In the genomic region with DNA sequence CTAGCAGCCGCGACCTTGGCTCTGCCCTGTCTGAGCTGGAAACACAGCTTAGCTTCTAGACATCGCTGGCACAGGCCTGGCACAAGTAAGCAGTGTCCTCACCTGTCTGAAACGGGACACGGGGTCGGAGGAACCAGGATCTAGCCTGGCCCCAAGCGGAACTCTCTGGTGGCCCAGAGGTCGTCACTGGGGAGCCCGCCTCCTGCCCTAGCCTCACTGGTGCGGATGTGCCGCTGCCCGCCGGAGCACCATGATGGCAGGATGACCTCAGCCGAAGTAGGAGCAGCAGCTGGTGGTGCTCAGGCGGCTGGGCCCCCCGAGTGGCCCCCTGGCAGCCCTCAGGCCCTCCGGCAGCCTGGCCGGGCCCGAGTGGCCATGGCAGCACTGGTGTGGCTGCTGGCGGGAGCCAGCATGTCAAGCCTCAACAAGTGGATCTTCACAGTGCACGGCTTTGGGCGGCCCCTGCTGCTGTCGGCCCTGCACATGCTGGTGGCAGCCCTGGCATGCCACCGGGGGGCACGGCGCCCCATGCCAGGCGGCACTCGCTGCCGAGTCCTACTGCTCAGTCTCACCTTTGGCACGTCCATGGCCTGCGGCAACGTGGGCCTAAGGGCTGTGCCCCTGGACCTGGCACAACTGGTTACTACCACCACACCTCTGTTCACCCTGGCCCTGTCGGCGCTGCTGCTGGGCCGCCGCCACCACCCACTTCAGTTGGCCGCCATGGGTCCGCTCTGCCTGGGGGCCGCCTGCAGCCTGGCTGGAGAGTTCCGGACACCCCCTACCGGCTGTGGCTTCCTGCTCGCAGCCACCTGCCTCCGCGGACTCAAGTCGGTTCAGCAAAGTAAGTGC, we compare ENCODE assay signal across 1 cellular context.
TF ChIP-seq lines count a peak whose summit lies in the region.

No MANE protein-coding gene starts in this region.

TF ChIP-seq in GM12878, 131 proteins besides CTCF, POLR2A, EP300 and RAD21 (continued from another document):
- TF ChIP-seq, protein P1, sequence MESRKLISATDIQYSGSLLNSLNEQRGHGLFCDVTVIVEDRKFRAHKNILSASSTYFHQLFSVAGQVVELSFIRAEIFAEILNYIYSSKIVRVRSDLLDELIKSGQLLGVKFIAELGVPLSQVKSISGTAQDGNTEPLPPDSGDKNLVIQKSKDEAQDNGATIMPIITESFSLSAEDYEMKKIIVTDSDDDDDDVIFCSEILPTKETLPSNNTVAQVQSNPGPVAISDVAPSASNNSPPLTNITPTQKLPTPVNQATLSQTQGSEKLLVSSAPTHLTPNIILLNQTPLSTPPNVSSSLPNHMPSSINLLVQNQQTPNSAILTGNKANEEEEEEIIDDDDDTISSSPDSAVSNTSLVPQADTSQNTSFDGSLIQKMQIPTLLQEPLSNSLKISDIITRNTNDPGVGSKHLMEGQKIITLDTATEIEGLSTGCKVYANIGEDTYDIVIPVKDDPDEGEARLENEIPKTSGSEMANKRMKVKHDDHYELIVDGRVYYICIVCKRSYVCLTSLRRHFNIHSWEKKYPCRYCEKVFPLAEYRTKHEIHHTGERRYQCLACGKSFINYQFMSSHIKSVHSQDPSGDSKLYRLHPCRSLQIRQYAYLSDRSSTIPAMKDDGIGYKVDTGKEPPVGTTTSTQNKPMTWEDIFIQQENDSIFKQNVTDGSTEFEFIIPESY (IDR thresholded peaks at IDR 0.05): no peak
- TF ChIP-seq, protein P2, sequence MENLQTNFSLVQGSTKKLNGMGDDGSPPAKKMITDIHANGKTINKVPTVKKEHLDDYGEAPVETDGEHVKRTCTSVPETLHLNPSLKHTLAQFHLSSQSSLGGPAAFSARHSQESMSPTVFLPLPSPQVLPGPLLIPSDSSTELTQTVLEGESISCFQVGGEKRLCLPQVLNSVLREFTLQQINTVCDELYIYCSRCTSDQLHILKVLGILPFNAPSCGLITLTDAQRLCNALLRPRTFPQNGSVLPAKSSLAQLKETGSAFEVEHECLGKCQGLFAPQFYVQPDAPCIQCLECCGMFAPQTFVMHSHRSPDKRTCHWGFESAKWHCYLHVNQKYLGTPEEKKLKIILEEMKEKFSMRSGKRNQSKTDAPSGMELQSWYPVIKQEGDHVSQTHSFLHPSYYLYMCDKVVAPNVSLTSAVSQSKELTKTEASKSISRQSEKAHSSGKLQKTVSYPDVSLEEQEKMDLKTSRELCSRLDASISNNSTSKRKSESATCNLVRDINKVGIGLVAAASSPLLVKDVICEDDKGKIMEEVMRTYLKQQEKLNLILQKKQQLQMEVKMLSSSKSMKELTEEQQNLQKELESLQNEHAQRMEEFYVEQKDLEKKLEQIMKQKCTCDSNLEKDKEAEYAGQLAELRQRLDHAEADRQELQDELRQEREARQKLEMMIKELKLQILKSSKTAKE (IDR thresholded peaks at IDR 0.05; ENCODE audit: low read depth, poor library complexity, severe bottlenecking): no peak
- TF ChIP-seq, protein P3, sequence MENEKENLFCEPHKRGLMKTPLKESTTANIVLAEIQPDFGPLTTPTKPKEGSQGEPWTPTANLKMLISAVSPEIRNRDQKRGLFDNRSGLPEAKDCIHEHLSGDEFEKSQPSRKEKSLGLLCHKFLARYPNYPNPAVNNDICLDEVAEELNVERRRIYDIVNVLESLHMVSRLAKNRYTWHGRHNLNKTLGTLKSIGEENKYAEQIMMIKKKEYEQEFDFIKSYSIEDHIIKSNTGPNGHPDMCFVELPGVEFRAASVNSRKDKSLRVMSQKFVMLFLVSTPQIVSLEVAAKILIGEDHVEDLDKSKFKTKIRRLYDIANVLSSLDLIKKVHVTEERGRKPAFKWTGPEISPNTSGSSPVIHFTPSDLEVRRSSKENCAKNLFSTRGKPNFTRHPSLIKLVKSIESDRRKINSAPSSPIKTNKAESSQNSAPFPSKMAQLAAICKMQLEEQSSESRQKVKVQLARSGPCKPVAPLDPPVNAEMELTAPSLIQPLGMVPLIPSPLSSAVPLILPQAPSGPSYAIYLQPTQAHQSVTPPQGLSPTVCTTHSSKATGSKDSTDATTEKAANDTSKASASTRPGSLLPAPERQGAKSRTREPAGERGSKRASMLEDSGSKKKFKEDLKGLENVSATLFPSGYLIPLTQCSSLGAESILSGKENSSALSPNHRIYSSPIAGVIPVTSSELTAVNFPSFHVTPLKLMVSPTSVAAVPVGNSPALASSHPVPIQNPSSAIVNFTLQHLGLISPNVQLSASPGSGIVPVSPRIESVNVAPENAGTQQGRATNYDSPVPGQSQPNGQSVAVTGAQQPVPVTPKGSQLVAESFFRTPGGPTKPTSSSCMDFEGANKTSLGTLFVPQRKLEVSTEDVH (IDR thresholded peaks at IDR 0.05; ENCODE audit: low read depth, partially characterized antibody): no peak
